1 cellular context compared by ENCODE assay signal in the genomic region with DNA sequence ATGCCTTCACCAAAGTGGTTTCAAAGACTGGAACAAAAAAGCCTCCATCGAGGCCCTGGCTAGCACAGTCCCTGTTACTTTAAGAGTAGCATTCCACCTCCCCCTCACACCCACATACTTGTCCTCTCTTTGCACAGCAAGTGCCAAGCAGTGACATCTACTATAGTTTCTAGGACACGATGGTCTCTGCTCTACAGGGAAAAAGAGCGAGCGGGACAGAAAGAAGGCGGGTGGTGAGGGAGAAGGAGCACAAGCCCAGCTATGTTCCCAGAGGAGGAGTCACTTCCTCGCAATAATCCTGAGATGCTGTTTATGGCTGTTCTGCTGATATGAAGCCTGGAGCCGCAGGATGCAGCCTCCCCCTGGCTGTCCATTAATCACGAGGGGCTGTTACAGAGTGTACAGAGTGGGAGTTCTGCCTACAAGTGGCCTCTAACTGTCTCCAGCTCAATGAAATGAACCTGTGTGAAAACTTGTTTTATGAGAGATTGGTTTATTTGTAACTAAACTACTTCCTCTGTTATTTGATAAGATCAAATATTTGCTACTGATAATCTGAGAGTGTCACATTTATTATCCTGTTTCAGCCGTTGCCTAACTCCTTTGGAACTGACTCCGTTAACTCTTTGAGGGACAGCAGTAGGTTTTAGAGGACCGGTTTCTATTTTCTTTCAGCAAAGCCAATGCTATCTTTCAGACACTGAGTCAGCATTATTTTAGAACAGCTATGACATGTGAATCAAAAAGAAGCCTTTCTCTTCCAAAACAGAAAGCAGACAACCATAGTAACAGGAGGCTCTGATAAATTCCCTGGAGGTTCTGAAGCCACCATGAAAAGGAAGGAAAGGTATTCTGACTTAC.
TF ChIP-seq lines count a peak whose summit lies in the region.

No MANE protein-coding gene starts in this region.

TF ChIP-seq in HEK293, 187 proteins besides CTCF, POLR2A, EP300 and RAD21 (continued from another document and continues in another):
- TF ChIP-seq PRDM1 (tag by site-specific recombination; IDR thresholded peaks at IDR 0.05) (no peak), ZNF311 (tag by site-specific recombination; IDR thresholded peaks at IDR 0.05; ENCODE audit: borderline replicate concordance) (no peak), ZNF175 (tag by site-specific recombination; IDR thresholded peaks at IDR 0.05) (no peak), ZNF658 (tag by site-specific recombination; IDR thresholded peaks at IDR 0.05) (no peak), ZFP3 (tag by site-specific recombination; IDR thresholded peaks at IDR 0.05; ENCODE audit: low read depth) (no peak), ZNF19 (tag by site-specific recombination; IDR thresholded peaks at IDR 0.05; ENCODE audit: low read depth) (no peak), TRIM28 (IDR thresholded peaks at IDR 0.05; ENCODE audit: borderline replicate concordance, low read length) (peak; percentile 99), ZNF549 (tag by site-specific recombination; IDR thresholded peaks at IDR 0.05) (no peak), ZNF23 (tag by site-specific recombination; IDR thresholded peaks at IDR 0.05; ENCODE audit: borderline replicate concordance) (no peak), ZNF585B (tag by site-specific recombination; IDR thresholded peaks at IDR 0.05) (no peak), ZSCAN30 (tag by site-specific recombination; IDR thresholded peaks at IDR 0.05) (peak; percentile 98), ZNF777 (tag by site-specific recombination; IDR thresholded peaks at IDR 0.05; ENCODE audit: borderline replicate concordance) (no peak), ZNF571 (tag by site-specific recombination; IDR thresholded peaks at IDR 0.05) (no peak), ZNF621 (tag by site-specific recombination; IDR thresholded peaks at IDR 0.05) (no peak), ZNF302 (tag by site-specific recombination; IDR thresholded peaks at IDR 0.05; ENCODE audit: low read depth) (no peak), ZNF48 (tag by site-specific recombination; IDR thresholded peaks at IDR 0.05) (no peak), ZNF473 (tag by site-specific recombination; IDR thresholded peaks at IDR 0.05) (no peak), ZNF324 (tag by site-specific recombination; IDR thresholded peaks at IDR 0.05) (peak; percentile 33; the same call in 1 of the 2 replicates), ZFHX2 (tag by site-specific recombination; conservative IDR thresholded peaks at IDR 0.05) (peak; percentile 88), GLIS2 (tag by site-specific recombination; IDR thresholded peaks at IDR 0.05) (no peak), MYNN (tag by site-specific recombination; IDR thresholded peaks at IDR 0.05; ENCODE audit: borderline replicate concordance) (no peak), ZNF366 (tag by site-specific recombination; conservative IDR thresholded peaks at IDR 0.05) (no peak; the same call in 1 of the 2 replicates), ZBTB21 (tag by site-specific recombination; IDR thresholded peaks at IDR 0.05) (no peak), ZNF24 (tag by site-specific recombination; IDR thresholded peaks at IDR 0.05) (no peak), ZNF521 (tag by site-specific recombination; IDR thresholded peaks at IDR 0.05) (no peak), ZNF76 (tag by site-specific recombination; IDR thresholded peaks at IDR 0.05; ENCODE audit: borderline replicate concordance, low read depth) (no peak), GLIS1 (tag by site-specific recombination; IDR thresholded peaks at IDR 0.05) (0 out of 2 replicates have a peak, but pooled peaks have one; percentile 20), ZNF544 (tag by site-specific recombination; IDR thresholded peaks at IDR 0.05) (no peak), ZNF157 (tag by site-specific recombination; IDR thresholded peaks at IDR 0.05) (no peak), KLF9 (tag by site-specific recombination; IDR thresholded peaks at IDR 0.05; ENCODE audit: low read depth) (no peak), ZNF239 (tag by site-specific recombination; IDR thresholded peaks at IDR 0.05) (no peak), ZNF433 (tag by site-specific recombination; IDR thresholded peaks at IDR 0.05; ENCODE audit: low read depth) (no peak)
- TF ChIP-seq, protein P1, sequence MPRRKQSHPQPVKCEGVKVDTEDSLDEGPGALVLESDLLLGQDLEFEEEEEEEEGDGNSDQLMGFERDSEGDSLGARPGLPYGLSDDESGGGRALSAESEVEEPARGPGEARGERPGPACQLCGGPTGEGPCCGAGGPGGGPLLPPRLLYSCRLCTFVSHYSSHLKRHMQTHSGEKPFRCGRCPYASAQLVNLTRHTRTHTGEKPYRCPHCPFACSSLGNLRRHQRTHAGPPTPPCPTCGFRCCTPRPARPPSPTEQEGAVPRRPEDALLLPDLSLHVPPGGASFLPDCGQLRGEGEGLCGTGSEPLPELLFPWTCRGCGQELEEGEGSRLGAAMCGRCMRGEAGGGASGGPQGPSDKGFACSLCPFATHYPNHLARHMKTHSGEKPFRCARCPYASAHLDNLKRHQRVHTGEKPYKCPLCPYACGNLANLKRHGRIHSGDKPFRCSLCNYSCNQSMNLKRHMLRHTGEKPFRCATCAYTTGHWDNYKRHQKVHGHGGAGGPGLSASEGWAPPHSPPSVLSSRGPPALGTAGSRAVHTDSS (tag by site-specific recombination; IDR thresholded peaks at IDR 0.05), result no peak
- TF ChIP-seq, protein P2, sequence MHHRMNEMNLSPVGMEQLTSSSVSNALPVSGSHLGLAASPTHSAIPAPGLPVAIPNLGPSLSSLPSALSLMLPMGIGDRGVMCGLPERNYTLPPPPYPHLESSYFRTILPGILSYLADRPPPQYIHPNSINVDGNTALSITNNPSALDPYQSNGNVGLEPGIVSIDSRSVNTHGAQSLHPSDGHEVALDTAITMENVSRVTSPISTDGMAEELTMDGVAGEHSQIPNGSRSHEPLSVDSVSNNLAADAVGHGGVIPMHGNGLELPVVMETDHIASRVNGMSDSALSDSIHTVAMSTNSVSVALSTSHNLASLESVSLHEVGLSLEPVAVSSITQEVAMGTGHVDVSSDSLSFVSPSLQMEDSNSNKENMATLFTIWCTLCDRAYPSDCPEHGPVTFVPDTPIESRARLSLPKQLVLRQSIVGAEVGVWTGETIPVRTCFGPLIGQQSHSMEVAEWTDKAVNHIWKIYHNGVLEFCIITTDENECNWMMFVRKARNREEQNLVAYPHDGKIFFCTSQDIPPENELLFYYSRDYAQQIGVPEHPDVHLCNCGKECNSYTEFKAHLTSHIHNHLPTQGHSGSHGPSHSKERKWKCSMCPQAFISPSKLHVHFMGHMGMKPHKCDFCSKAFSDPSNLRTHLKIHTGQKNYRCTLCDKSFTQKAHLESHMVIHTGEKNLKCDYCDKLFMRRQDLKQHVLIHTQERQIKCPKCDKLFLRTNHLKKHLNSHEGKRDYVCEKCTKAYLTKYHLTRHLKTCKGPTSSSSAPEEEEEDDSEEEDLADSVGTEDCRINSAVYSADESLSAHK (tag by site-specific recombination; IDR thresholded peaks at IDR 0.05), result 0 out of 2 replicates have a peak, but pooled peaks have one; percentile 14
- TF ChIP-seq, protein P3, sequence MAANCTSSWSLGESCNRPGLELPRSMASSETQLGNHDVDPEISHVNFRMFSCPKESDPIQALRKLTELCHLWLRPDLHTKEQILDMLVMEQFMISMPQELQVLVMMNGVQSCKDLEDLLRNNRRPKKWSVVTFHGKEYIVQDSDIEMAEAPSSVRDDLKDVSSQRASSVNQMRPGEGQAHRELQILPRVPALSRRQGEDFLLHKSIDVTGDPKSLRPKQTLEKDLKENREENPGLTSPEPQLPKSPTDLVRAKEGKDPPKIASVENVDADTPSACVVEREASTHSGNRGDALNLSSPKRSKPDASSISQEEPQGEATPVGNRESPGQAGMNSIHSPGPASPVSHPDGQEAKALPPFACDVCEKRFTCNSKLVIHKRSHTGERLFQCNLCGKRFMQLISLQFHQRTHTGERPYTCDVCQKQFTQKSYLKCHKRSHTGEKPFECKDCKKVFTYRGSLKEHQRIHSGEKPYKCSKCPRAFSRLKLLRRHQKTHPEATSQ (tag by site-specific recombination; IDR thresholded peaks at IDR 0.05), result no peak
- TF ChIP-seq, protein P4, sequence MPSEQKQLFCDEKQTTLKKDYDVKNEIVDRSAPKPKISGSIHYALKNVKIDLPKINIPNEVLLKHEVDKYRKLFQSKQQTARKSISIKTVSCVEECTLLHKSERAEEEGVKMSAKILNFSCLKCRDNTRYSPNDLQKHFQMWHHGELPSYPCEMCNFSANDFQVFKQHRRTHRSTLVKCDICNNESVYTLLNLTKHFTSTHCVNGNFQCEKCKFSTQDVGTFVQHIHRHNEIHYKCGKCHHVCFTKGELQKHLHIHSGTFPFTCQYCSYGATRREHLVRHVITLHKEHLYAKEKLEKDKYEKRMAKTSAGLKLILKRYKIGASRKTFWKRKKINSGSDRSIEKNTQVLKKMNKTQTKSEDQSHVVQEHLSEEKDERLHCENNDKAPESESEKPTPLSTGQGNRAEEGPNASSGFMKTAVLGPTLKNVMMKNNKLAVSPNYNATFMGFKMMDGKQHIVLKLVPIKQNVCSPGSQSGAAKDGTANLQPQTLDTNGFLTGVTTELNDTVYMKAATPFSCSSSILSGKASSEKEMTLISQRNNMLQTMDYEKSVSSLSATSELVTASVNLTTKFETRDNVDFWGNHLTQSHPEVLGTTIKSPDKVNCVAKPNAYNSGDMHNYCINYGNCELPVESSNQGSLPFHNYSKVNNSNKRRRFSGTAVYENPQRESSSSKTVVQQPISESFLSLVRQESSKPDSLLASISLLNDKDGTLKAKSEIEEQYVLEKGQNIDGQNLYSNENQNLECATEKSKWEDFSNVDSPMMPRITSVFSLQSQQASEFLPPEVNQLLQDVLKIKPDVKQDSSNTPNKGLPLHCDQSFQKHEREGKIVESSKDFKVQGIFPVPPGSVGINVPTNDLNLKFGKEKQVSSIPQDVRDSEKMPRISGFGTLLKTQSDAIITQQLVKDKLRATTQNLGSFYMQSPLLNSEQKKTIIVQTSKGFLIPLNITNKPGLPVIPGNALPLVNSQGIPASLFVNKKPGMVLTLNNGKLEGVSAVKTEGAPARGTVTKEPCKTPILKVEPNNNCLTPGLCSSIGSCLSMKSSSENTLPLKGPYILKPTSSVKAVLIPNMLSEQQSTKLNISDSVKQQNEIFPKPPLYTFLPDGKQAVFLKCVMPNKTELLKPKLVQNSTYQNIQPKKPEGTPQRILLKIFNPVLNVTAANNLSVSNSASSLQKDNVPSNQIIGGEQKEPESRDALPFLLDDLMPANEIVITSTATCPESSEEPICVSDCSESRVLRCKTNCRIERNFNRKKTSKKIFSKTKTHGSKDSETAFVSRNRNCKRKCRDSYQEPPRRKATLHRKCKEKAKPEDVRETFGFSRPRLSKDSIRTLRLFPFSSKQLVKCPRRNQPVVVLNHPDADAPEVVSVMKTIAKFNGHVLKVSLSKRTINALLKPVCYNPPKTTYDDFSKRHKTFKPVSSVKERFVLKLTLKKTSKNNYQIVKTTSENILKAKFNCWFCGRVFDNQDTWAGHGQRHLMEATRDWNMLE (tag by site-specific recombination; conservative IDR thresholded peaks at IDR 0.05; ENCODE audit: low read depth), result no peak
- TF ChIP-seq, protein P5, sequence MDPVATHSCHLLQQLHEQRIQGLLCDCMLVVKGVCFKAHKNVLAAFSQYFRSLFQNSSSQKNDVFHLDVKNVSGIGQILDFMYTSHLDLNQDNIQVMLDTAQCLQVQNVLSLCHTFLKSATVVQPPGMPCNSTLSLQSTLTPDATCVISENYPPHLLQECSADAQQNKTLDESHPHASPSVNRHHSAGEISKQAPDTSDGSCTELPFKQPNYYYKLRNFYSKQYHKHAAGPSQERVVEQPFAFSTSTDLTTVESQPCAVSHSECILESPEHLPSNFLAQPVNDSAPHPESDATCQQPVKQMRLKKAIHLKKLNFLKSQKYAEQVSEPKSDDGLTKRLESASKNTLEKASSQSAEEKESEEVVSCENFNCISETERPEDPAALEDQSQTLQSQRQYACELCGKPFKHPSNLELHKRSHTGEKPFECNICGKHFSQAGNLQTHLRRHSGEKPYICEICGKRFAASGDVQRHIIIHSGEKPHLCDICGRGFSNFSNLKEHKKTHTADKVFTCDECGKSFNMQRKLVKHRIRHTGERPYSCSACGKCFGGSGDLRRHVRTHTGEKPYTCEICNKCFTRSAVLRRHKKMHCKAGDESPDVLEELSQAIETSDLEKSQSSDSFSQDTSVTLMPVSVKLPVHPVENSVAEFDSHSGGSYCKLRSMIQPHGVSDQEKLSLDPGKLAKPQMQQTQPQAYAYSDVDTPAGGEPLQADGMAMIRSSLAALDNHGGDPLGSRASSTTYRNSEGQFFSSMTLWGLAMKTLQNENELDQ (tag by site-specific recombination; IDR thresholded peaks at IDR 0.05; ENCODE audit: low read depth), result no peak
- TF ChIP-seq, protein P6, sequence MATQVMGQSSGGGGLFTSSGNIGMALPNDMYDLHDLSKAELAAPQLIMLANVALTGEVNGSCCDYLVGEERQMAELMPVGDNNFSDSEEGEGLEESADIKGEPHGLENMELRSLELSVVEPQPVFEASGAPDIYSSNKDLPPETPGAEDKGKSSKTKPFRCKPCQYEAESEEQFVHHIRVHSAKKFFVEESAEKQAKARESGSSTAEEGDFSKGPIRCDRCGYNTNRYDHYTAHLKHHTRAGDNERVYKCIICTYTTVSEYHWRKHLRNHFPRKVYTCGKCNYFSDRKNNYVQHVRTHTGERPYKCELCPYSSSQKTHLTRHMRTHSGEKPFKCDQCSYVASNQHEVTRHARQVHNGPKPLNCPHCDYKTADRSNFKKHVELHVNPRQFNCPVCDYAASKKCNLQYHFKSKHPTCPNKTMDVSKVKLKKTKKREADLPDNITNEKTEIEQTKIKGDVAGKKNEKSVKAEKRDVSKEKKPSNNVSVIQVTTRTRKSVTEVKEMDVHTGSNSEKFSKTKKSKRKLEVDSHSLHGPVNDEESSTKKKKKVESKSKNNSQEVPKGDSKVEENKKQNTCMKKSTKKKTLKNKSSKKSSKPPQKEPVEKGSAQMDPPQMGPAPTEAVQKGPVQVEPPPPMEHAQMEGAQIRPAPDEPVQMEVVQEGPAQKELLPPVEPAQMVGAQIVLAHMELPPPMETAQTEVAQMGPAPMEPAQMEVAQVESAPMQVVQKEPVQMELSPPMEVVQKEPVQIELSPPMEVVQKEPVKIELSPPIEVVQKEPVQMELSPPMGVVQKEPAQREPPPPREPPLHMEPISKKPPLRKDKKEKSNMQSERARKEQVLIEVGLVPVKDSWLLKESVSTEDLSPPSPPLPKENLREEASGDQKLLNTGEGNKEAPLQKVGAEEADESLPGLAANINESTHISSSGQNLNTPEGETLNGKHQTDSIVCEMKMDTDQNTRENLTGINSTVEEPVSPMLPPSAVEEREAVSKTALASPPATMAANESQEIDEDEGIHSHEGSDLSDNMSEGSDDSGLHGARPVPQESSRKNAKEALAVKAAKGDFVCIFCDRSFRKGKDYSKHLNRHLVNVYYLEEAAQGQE (tag by site-specific recombination; IDR thresholded peaks at IDR 0.05), result no peak
- TF ChIP-seq, protein P7, sequence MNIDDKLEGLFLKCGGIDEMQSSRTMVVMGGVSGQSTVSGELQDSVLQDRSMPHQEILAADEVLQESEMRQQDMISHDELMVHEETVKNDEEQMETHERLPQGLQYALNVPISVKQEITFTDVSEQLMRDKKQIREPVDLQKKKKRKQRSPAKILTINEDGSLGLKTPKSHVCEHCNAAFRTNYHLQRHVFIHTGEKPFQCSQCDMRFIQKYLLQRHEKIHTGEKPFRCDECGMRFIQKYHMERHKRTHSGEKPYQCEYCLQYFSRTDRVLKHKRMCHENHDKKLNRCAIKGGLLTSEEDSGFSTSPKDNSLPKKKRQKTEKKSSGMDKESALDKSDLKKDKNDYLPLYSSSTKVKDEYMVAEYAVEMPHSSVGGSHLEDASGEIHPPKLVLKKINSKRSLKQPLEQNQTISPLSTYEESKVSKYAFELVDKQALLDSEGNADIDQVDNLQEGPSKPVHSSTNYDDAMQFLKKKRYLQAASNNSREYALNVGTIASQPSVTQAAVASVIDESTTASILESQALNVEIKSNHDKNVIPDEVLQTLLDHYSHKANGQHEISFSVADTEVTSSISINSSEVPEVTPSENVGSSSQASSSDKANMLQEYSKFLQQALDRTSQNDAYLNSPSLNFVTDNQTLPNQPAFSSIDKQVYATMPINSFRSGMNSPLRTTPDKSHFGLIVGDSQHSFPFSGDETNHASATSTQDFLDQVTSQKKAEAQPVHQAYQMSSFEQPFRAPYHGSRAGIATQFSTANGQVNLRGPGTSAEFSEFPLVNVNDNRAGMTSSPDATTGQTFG (tag by site-specific recombination; IDR thresholded peaks at IDR 0.05; ENCODE audit: borderline replicate concordance), result no peak
